7 cellular contexts compared by ENCODE assay signal in genomic region chr3:159305017-159305416, GRCh38.
"Had no signal": no experiment of that assay in that cellular context is flagged by ENCODE, and none has a peak within 500 bp of the region (broad histone marks: within the 10 kb centered on the region; RNA-seq: fewer than 3 reads in every experiment).

No MANE protein-coding gene starts in this region.

- H3K36me3 Mint-ChIP-seq: IgD-negative memory B cell had no signal

- DNase-seq: H9, HCEC 1CT, KBM-7 had no signal

- H3K4me3 ChIP-seq: GM23338 had no signal

- H3K4me2 ChIP-seq: GM23338 had no signal

- H2AFZ ChIP-seq: GM23338 had no signal

- H3K9me3 Mint-ChIP-seq: GM23338, H9 had no signal

- ATAC-seq: GM23338, HepG2 had no signal

- H3K4me3 Mint-ChIP-seq: GM23338, H9, IgD-negative memory B cell had no signal

- H3K27ac ChIP-seq: HL-60 had no signal

- H3K4me1 Mint-ChIP-seq: IgD-negative memory B cell had no signal

- H3K27ac Mint-ChIP-seq: GM23338, H9, IgD-negative memory B cell had no signal
